Comparison of ENCODE assay signal across 12 cellular contexts in the genomic region with DNA sequence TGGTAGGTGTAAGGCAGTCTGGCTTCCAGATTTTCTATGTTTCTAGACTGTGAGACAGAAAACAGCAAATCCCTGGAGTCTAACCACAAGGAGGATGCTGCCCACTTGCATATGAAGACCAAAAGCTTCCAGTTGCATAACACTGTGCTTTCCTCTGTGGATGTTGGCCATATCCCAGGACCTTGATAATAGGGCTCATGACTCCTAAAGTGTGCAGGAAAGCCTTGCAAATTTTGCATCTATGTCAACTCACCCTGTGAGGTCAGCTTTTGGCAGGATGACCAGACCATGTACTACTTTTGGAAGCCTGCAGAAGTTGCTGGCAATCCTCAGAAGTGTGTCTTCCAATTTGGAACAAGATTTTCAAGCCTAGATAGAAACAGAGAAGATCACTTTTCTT.
DNase-seq lines count a peak whose midpoint lies in the region; ATAC-seq, FAIRE-seq and TF ChIP-seq lines count a peak whose summit lies in the region.
"Had no signal": no experiment of that assay in that cellular context is flagged by ENCODE, and none has a peak within 500 bp of the region (broad histone marks: within the 10 kb centered on the region; RNA-seq: fewer than 3 reads in every experiment).

No MANE protein-coding gene starts in this region.

- H3K9me3 ChIP-seq in pancreas = no peaks in the 10 kb centered on the region

- H3K36me3 ChIP-seq in pancreas = no peaks in the 10 kb centered on the region

- H3K27ac ChIP-seq in pancreas = no peak overlapping the region

- no peak for FAIRE-seq in pancreas (lab: Jason Lieb, UNC)
- FAIRE-seq: HTR-8/SVneo had no signal

- no peaks in the 10 kb centered on the region for H3K27me3 ChIP-seq in pancreas

- DNase-seq in AG09319 (ENCODE audit: extremely low read depth, low read depth) (peak; percentile 84), T1000 (lab: John Stamatoyannopoulos, UW) (peak; percentile 5), foreskin fibroblast (peak; percentile 98), pancreas (peak in 3 of 6 donors; percentile 9 to 36 (median 31)), UCSD-AML1 (lab: John Stamatoyannopoulos, UW; ENCODE audit: unreplicated experiment) (no peak), midbrain (lab: John Stamatoyannopoulos, UW) (no peak), SW480 (ENCODE audit: low spot score) (no peak)
- DNase-seq: CD8-positive, alpha-beta T cell; NCI-H2171 treated with DMSO at 0.1 percent for 48 hours; T-helper 1 cell had no signal

- intact Hi-C loops in pancreas (cut with DNase I) = no loop called here

- TF ChIP-seq CTCF in AG09319 (IDR thresholded peaks at IDR 0.05; ENCODE audit: low read depth, low read length) (no peak; the same call in none of the 2 replicates), foreskin fibroblast (IDR thresholded peaks at IDR 0.05; ENCODE audit: low read depth, low read length) (no peak), pancreas (IDR thresholded peaks at IDR 0.05) (no peak)

- H3K4me3 ChIP-seq in foreskin fibroblast (ENCODE audit: low read depth in 1 of 2, low read length in 2 of 2) (no peak overlapping the region), pancreas (no peak overlapping the region)

- H3K4me1 ChIP-seq in pancreas = peaks cover 0 to 3% (median 0%) of the 10 kb centered on the region in 3 donors

- peak; percentile 63 to 88 (median 80) for ATAC-seq in pancreas
- ATAC-seq in GM21381 (IDR thresholded peaks at IDR 0.05; ENCODE audit: unreplicated experiment) = no peak
- ATAC-seq: CD8-positive, alpha-beta T cell had no signal

Comparison
In these comparisons a context has a peak if more than half of its experiments do, and no peak if none do; other contexts are left out.
1. DNase-seq: peak in AG09319 (single experiment), T1000 (single experiment) and foreskin fibroblast (2 of 2); none in UCSD-AML1 (single experiment), midbrain (single experiment) and SW480 (single experiment).